In the genomic region with DNA sequence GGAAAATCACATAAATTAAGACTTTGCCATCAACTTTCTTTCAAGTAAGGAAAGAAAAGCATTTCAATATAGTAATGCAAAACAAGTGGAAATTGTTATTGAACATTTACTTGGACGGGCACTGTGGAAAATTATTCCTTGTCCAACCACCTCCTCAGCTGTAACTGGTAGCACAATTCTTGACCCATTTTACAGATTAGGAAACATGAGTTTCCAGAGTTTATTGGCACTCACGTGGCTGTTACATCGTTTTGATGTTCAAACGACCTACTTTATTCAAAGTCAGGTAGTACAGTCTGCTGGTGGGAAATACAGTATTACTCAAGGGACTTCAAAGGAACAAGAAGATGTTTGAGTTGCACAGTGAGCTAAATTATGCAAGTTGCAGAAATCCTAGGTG, we compare ENCODE assay signal across 1 cellular context.
TF ChIP-seq lines count a peak whose summit lies in the region.

No MANE protein-coding gene starts in this region.

TF ChIP-seq in HCT116, 20 proteins besides CTCF, POLR2A, EP300 and RAD21:
- TF ChIP-seq, protein P1, sequence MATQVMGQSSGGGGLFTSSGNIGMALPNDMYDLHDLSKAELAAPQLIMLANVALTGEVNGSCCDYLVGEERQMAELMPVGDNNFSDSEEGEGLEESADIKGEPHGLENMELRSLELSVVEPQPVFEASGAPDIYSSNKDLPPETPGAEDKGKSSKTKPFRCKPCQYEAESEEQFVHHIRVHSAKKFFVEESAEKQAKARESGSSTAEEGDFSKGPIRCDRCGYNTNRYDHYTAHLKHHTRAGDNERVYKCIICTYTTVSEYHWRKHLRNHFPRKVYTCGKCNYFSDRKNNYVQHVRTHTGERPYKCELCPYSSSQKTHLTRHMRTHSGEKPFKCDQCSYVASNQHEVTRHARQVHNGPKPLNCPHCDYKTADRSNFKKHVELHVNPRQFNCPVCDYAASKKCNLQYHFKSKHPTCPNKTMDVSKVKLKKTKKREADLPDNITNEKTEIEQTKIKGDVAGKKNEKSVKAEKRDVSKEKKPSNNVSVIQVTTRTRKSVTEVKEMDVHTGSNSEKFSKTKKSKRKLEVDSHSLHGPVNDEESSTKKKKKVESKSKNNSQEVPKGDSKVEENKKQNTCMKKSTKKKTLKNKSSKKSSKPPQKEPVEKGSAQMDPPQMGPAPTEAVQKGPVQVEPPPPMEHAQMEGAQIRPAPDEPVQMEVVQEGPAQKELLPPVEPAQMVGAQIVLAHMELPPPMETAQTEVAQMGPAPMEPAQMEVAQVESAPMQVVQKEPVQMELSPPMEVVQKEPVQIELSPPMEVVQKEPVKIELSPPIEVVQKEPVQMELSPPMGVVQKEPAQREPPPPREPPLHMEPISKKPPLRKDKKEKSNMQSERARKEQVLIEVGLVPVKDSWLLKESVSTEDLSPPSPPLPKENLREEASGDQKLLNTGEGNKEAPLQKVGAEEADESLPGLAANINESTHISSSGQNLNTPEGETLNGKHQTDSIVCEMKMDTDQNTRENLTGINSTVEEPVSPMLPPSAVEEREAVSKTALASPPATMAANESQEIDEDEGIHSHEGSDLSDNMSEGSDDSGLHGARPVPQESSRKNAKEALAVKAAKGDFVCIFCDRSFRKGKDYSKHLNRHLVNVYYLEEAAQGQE (IDR thresholded peaks at IDR 0.05; ENCODE audit: low read depth) = no peak
- TF ChIP-seq, protein P2, sequence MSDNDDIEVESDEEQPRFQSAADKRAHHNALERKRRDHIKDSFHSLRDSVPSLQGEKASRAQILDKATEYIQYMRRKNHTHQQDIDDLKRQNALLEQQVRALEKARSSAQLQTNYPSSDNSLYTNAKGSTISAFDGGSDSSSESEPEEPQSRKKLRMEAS (IDR thresholded peaks at IDR 0.05) = no peak
- no peak for TF ChIP-seq EZH2phosphoT487 (IDR thresholded peaks at IDR 0.05; ENCODE audit: borderline replicate concordance)
- no peak for TF ChIP-seq SP1 (IDR thresholded peaks at IDR 0.05; ENCODE audit: low read depth)
- no peak for TF ChIP-seq CEBPB (IDR thresholded peaks at IDR 0.05; ENCODE audit: low read depth)
- no peak for TF ChIP-seq POLR2AphosphoS5 (IDR thresholded peaks at IDR 0.05; ENCODE audit: low read depth, low read length)
- TF ChIP-seq ZFX (IDR thresholded peaks at IDR 0.05) = no peak
- TF ChIP-seq, protein P3, sequence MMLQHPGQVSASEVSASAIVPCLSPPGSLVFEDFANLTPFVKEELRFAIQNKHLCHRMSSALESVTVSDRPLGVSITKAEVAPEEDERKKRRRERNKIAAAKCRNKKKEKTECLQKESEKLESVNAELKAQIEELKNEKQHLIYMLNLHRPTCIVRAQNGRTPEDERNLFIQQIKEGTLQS (IDR thresholded peaks at IDR 0.05) = no peak
- TF ChIP-seq, protein P4, sequence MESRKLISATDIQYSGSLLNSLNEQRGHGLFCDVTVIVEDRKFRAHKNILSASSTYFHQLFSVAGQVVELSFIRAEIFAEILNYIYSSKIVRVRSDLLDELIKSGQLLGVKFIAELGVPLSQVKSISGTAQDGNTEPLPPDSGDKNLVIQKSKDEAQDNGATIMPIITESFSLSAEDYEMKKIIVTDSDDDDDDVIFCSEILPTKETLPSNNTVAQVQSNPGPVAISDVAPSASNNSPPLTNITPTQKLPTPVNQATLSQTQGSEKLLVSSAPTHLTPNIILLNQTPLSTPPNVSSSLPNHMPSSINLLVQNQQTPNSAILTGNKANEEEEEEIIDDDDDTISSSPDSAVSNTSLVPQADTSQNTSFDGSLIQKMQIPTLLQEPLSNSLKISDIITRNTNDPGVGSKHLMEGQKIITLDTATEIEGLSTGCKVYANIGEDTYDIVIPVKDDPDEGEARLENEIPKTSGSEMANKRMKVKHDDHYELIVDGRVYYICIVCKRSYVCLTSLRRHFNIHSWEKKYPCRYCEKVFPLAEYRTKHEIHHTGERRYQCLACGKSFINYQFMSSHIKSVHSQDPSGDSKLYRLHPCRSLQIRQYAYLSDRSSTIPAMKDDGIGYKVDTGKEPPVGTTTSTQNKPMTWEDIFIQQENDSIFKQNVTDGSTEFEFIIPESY (IDR thresholded peaks at IDR 0.05; ENCODE audit: extremely low read depth, insufficient replicate concordance, low read length) = no peak
- no peak for TF ChIP-seq EZH2 (IDR thresholded peaks at IDR 0.05)
- TF ChIP-seq EGR1 (IDR thresholded peaks at IDR 0.05; ENCODE audit: low read depth) = no peak
- no peak for TF ChIP-seq CBX3 (IDR thresholded peaks at IDR 0.05; ENCODE audit: low read depth)
- no peak for TF ChIP-seq SRF (IDR thresholded peaks at IDR 0.05; ENCODE audit: low read depth)
- no peak for TF ChIP-seq ZNF274 (IDR thresholded peaks at IDR 0.05; ENCODE audit: low read depth, low read length)
- TF ChIP-seq TCF7L2 (IDR thresholded peaks at IDR 0.05; ENCODE audit: borderline replicate concordance, extremely low read depth, insufficient read depth, insufficient read length) = no peak
- TF ChIP-seq SIN3A (IDR thresholded peaks at IDR 0.05; ENCODE audit: low read depth) = no peak
- no peak for TF ChIP-seq JUND (IDR thresholded peaks at IDR 0.05)
- TF ChIP-seq FOSL1 (IDR thresholded peaks at IDR 0.05; ENCODE audit: low read depth) = no peak
- TF ChIP-seq ELF1 (IDR thresholded peaks at IDR 0.05; ENCODE audit: borderline replicate concordance, low read depth) = no peak
- no peak for TF ChIP-seq YY1 (IDR thresholded peaks at IDR 0.05; ENCODE audit: extremely low read depth, insufficient replicate concordance, low read depth, low read length)
